ENCODE assay signal across 22 cellular contexts in genomic region chr10:50333872-50334271, GRCh38.
DNase-seq lines count a peak whose midpoint lies in the region; ATAC-seq and FAIRE-seq lines count a peak whose summit lies in the region.
"Had no signal": no experiment of that assay in that cellular context is flagged by ENCODE, and none has a peak within 500 bp of the region (broad histone marks: within the 10 kb centered on the region; RNA-seq: fewer than 3 reads in every experiment).

No MANE protein-coding gene starts in this region.

- H3K4me1 ChIP-seq in small intestine (ENCODE audit: control insufficient read depth in 2 of 2, insufficient read depth in 1 of 2, low read depth in 1 of 2, low read length in 1 of 2): no peaks in the 10 kb centered on the region

- peak; percentile 45 to 56 for ATAC-seq in activated CD4-positive, CD25-positive, alpha-beta regulatory T cell treated with anti-CD3 and anti-CD28 coated beads, Interleukin-2, amount 50 U/mL, for 24 hours
- ATAC-seq in HG02610 (IDR thresholded peaks at IDR 0.05; ENCODE audit: unreplicated experiment) (peak; percentile 55), GM19397 (IDR thresholded peaks at IDR 0.05; ENCODE audit: unreplicated experiment) (no peak)
- peak; percentile 36 for ATAC-seq in central memory CD8-positive, alpha-beta T cell (replicated peaks; ENCODE audit: extremely low read depth, poor library complexity, severe bottlenecking)
- ATAC-seq: A549; CD8-positive, alpha-beta T cell; GM23338 had no signal

- peaks cover 0 to 3% of the 10 kb centered on the region in 2 donors for H3K36me3 ChIP-seq in small intestine (ENCODE audit: control insufficient read depth in 2 of 2, insufficient read depth in 2 of 2, low read length in 2 of 2)

- no peaks in the 10 kb centered on the region for H3K27me3 ChIP-seq in small intestine (ENCODE audit: control insufficient read depth in 2 of 2, insufficient read depth in 2 of 2, low read length in 2 of 2)

- no peaks in the 10 kb centered on the region for H3K27me3 Mint-ChIP-seq in central memory CD8-positive, alpha-beta T cell

- no peak overlapping the region for H3K27ac Mint-ChIP-seq in central memory CD8-positive, alpha-beta T cell (ENCODE audit: low read depth)
- H3K27ac Mint-ChIP-seq: CD8-positive, alpha-beta T cell; GM23338 had no signal

- H3K4me3 ChIP-seq in small intestine (ENCODE audit: low read depth in 1 of 2, low read length in 2 of 2): no peak overlapping the region
- H3K4me3 ChIP-seq: A549, GM23338 had no signal

- H3K9me3 ChIP-seq in small intestine (ENCODE audit: control insufficient read depth, low read depth): no peaks in the 10 kb centered on the region
- H3K9me3 ChIP-seq: A549 had no signal

- peaks cover 41% of the 10 kb centered on the region for H3K4me1 Mint-ChIP-seq in central memory CD8-positive, alpha-beta T cell

- peaks cover 4% of the 10 kb centered on the region for H3K36me3 Mint-ChIP-seq in central memory CD8-positive, alpha-beta T cell (ENCODE audit: insufficient read depth)

- H3K9me3 Mint-ChIP-seq in central memory CD8-positive, alpha-beta T cell: no peaks in the 10 kb centered on the region
- H3K9me3 Mint-ChIP-seq: CD8-positive, alpha-beta T cell; GM23338 had no signal

- DNase-seq in activated CD4-positive, CD25-positive, alpha-beta regulatory T cell treated with anti-CD3 and anti-CD28 coated beads, Interleukin-2, amount 50 U/mL, for 72 hours: no peak
- DNase-seq in central memory CD8-positive, alpha-beta T cell (ENCODE audit: low spot score in 2 of 2): no peak
- no peak for DNase-seq in small intestine
- no peak for DNase-seq in DMS79 treated with DMSO at 0.1 percent for 48 hours (lab: John Stamatoyannopoulos, UW)
- DNase-seq in NCI-H1048 (lab: John Stamatoyannopoulos, UW): no peak
- DNase-seq: AML-193; CD8-positive, alpha-beta T cell; COR-L47; DMS 273 treated with DMSO at 0.1 percent for 48 hours; HCEC 1CT had no signal

- FAIRE-seq in small intestine (lab: Jason Lieb, UNC): peak; percentile 23
- FAIRE-seq: A549, G401.6, GM12892, GM18507, H54, HTR-8/SVneo had no signal

- no peak overlapping the region for H3K4me3 Mint-ChIP-seq in central memory CD8-positive, alpha-beta T cell
- H3K4me3 Mint-ChIP-seq: CD8-positive, alpha-beta T cell; GM23338 had no signal

- no peak overlapping the region for H3K27ac ChIP-seq in small intestine (ENCODE audit: low read depth in 1 of 2, low read length in 1 of 2)
- H3K27ac ChIP-seq: 22Rv1, A549, C4-2B had no signal
